8 cellular contexts compared by ENCODE assay signal in the genomic region with DNA sequence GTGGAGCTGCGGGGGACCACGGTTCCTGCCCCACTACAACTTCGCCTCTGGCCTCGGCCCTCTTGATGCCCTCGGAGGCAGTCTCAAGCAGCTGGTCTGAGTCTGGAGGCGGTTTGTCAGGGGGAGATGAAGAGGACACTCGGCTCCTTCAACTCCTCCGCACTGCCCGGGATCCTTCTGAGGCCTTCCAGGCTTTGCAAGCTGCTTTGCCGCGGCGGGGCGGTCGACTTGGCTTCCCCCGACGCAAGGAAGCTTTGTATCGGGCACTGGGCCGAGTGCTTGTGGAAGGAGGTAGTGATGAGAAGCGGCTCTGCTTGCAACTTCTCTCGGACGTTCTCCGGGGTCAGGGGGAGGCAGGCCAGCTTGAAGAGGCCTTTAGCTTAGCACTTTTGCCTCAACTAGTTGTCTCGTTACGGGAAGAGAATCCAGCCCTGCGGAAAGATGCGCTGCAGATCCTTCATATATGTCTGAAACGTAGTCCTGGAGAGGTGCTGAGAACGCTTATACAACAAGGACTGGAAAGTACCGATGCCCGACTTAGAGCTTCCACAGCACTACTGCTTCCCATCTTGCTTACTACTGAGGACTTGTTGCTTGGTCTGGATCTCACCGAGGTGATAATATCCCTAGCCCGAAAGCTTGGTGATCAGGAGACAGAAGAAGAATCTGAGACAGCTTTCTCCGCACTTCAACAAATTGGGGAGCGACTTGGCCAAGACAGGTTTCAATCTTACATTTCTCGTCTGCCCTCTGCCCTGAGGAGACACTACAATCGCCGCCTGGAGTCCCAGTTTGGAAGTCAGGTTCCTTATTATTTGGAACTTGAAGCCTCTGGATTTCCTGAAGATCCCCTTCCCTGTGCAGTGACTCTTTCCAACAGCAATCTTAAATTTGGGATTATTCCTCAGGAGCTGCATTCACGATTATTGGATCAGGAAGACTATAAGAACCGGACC. TPM values are rescaled to one million over a fixed set of nuclear protein-coding genes. Genes with fewer than 3 reads are reported as not detected.
DNase-seq lines count a peak whose midpoint lies in the region; ATAC-seq and TF ChIP-seq lines count a peak whose summit lies in the region.

No MANE protein-coding gene starts in this region.

- DNase-seq in activated CD4-positive, CD25-positive, alpha-beta regulatory T cell treated with anti-CD3 and anti-CD28 coated beads, Interleukin-2, amount 50 U/mL, for 72 hours, result peak; percentile 41
- DNase-seq in SK-N-DZ (ENCODE audit: low spot score) (peak; percentile 12), erythroblast (lab: John Stamatoyannopoulos, UW) (peak; percentile 74 to 76), mucosa of gallbladder (ENCODE audit: low spot score) (peak; percentile 47), vagina (ENCODE audit: extremely low spot score in 2 of 2) (peak in 1 of 2 donors; percentile 90)

- TF ChIP-seq CTCF in vagina (IDR thresholded peaks at IDR 0.05), result no peak

- H3K9me3 ChIP-seq in vagina, result no peaks in the 10 kb centered on the region

- H3K4me1 ChIP-seq in vagina, result peaks cover 78% of the 10 kb centered on the region

- no peak for ATAC-seq in activated CD4-positive, CD25-positive, alpha-beta regulatory T cell treated with anti-CD3 and anti-CD28 coated beads, Interleukin-2, amount 50 U/mL, for 24 hours
- ATAC-seq in HG02759 (IDR thresholded peaks at IDR 0.05; ENCODE audit: unreplicated experiment) (peak; percentile 0), GM18858 (IDR thresholded peaks at IDR 0.05; ENCODE audit: unreplicated experiment) (no peak)

- no peaks in the 10 kb centered on the region for H3K27me3 ChIP-seq in vagina

- H3K36me3 ChIP-seq in vagina, result no peaks in the 10 kb centered on the region

- H3K27ac ChIP-seq in vagina, result peak overlapping the region; percentile 83

- peak overlapping the region; percentile 86 to 90 for H3K4me3 ChIP-seq in vagina

- TF ChIP-seq POLR2A in erythroblast (IDR thresholded peaks at IDR 0.05; ENCODE audit: low read length), result no peak
- no peak for TF ChIP-seq POLR2A in vagina (IDR thresholded peaks at IDR 0.05)

- intact Hi-C loops in vagina (cut with DNase I), result loop anchor here (1.0 kb wide), 1 partner anchor 66 kb away; a partner anchor contains a TSS

RNA-seq across cellular contexts. Expression of a gene that starts 0.9 kb away (rescaled TPM):
- 10.3 and 13.4 TPM in 2 replicates for polyA plus RNA-seq in SK-N-DZ (2014; cell fraction: cytosol; rRNA removed)
- polyA plus RNA-seq in SK-N-DZ (2014; cell fraction: nucleus; rRNA removed), result 13.3 and 18.3 TPM in 2 replicates
- total RNA-seq in mucosa of gallbladder, result 17.1 TPM
- 13.0 TPM for total RNA-seq in vagina

RNA-seq across cellular contexts. Expression of a gene that starts 1.1 kb away (rescaled TPM):
- polyA plus RNA-seq in SK-N-DZ (2014; cell fraction: cytosol; rRNA removed), result 6.1 and 6.7 TPM in 2 replicates
- polyA plus RNA-seq in SK-N-DZ (2014; cell fraction: nucleus; rRNA removed), result 2.7 and 4.4 TPM in 2 replicates
- total RNA-seq in mucosa of gallbladder (14.8 TPM), vagina (12.8 TPM)
